In genomic region chr1:147292635-147293251, GRCh38 we compare ENCODE assay signal across 11 cellular contexts. TPM values are rescaled to one million over a fixed set of nuclear protein-coding genes. Genes with fewer than 3 reads are reported as not detected.
A peak's percentile ranks its signal among the peaks of the same experiment; 100 is the strongest.
DNase-seq lines count a peak whose midpoint lies in the region; ATAC-seq and TF ChIP-seq lines count a peak whose summit lies in the region.
"Had no signal": no experiment of that assay in that cellular context is flagged by ENCODE, and none has a peak within 500 bp of the region (broad histone marks: within the 10 kb centered on the region; RNA-seq: fewer than 3 reads in every experiment).

No MANE protein-coding gene starts in this region.

- H3F3A ChIP-seq in GM23248 (ENCODE audit: insufficient read depth), result peaks cover 31% of the 10 kb centered on the region

- H3K9me2 ChIP-seq in GM23248 (ENCODE audit: insufficient read depth), result no peaks in the 10 kb centered on the region

- intact Hi-C loops in ascending aorta (cut with DNase I), result loop anchor here (5.0 kb wide), 1 partner anchor 250 kb away; the partner anchor contains the start of gene BCL9

- 0 out of 2 replicates have a peak overlapping the region, but pooled peaks have one; percentile 49 for H2AFZ ChIP-seq in GM23248

- ATAC-seq in GM19324 (IDR thresholded peaks at IDR 0.05; ENCODE audit: low FRiP score, unreplicated experiment) (no peak), HG02610 (IDR thresholded peaks at IDR 0.05; ENCODE audit: unreplicated experiment) (no peak), GM18502 (IDR thresholded peaks at IDR 0.05; ENCODE audit: poor library complexity, unreplicated experiment) (no peak)

- H3K4me1 ChIP-seq in GM23248 (ENCODE audit: insufficient read depth), result peaks cover 20% of the 10 kb centered on the region
- H3K4me1 ChIP-seq in ascending aorta, result peaks cover 0 to 2% of the 10 kb centered on the region in 2 donors

- no peak overlapping the region for H3K4me3 ChIP-seq in AG09309 (ENCODE audit: control insufficient read depth, low read depth, low read length)
- H3K4me3 ChIP-seq in GM23248, result peak overlapping the region; percentile 51
- no peak overlapping the region for H3K4me3 ChIP-seq in ascending aorta
- no peak overlapping the region for H3K4me3 ChIP-seq in kidney epithelial cell (ENCODE audit: low read depth, low read length)

- peak overlapping the region; percentile 86 for H3K4me2 ChIP-seq in GM23248 (ENCODE audit: unreplicated experiment)

- WGBS in GM23248 (ENCODE audit: low coverage in 1 of 2, low lambda C conversion rate in 2 of 2, missing lambda C conversion rate in 2 of 2), 2 experiments, result 1 to 2% methylated on average over 3 of the region's 3 CpGs

- no peaks in the 10 kb centered on the region for H3K9me3 ChIP-seq in GM23248 (ENCODE audit: low read depth)
- H3K9me3 ChIP-seq in ascending aorta, result no peaks in the 10 kb centered on the region

- H3K36me3 ChIP-seq in GM23248 (ENCODE audit: low read depth) (peaks cover 41% of the 10 kb centered on the region), ascending aorta (peaks cover 59 to 92% of the 10 kb centered on the region in 2 donors), kidney epithelial cell (ENCODE audit: control insufficient read depth, insufficient read depth, low read length) (peaks cover 1% of the 10 kb centered on the region)

- in situ Hi-C loops in GM23248 (cut with MboI), result loop anchor here (25.0 kb wide), 1 partner anchor 345 kb away; no protein-coding TSS in a partner anchor

- peak overlapping the region; percentile 100 for H3K27ac ChIP-seq in GM23248
- H3K27ac ChIP-seq in ascending aorta, result peak overlapping the region; percentile 54 to 76

- H3K27me3 ChIP-seq in GM23248 (replicated peaks; ENCODE audit: insufficient read depth) (no peaks in the 10 kb centered on the region), ascending aorta (no peaks in the 10 kb centered on the region), kidney epithelial cell (ENCODE audit: control insufficient read depth, insufficient read depth, low read length) (no peaks in the 10 kb centered on the region)

- H3K9ac ChIP-seq in GM23248, result peak overlapping the region; percentile 90

- TF ChIP-seq CTCF in AG09309 (IDR thresholded peaks at IDR 0.05; ENCODE audit: control insufficient read depth, insufficient read depth, low read depth, low read length, missing control alignments) (no peak), ascending aorta (IDR thresholded peaks at IDR 0.05) (no peak), kidney epithelial cell (IDR thresholded peaks at IDR 0.05; ENCODE audit: insufficient read depth, low read length, poor library complexity, severe bottlenecking) (no peak)

- no peaks in the 10 kb centered on the region for H3K79me2 ChIP-seq in GM23248 (ENCODE audit: insufficient read depth)

- H4K20me1 ChIP-seq in GM23248 (ENCODE audit: insufficient read depth), result no peaks in the 10 kb centered on the region

- peak; percentile 90 for DNase-seq in AG09309 (ENCODE audit: low read depth)
- peak; percentile 98 for DNase-seq in GM23248
- DNase-seq in ascending aorta (ENCODE audit: low spot score in 2 of 2), result peak; percentile 12 to 77
- DNase-seq in kidney epithelial cell (ENCODE audit: low read depth), result peak; percentile 69
- no peak for DNase-seq in stimulated activated CD8-positive, alpha-beta memory T cell treated with anti-CD3 and anti-CD28 coated beads, Interleukin-4, amount 100 ng/mL, for 48 hours
- DNase-seq: activated CD4-positive, CD25-positive, alpha-beta regulatory T cell treated with anti-CD3 and anti-CD28 coated beads, Interleukin-2, amount 50 U/mL, for 72 hours; cortex of kidney; NCI-H1048 had no signal

RNA-seq across cellular contexts. Expression of gene CHD1L, which starts 50.3 kb away (rescaled TPM):
- 34.7 and 40.5 TPM in 2 replicates for total RNA-seq in GM23248 (2014; rRNA removed; shearing (Covaris generic))
- polyA plus RNA-seq in GM23248 (2016; fragmentation: Nextera tagmentation; extraction: Ambion mirVana), result 39.3 and 39.8 TPM in 2 replicates
- total RNA-seq in ascending aorta (8.0 TPM), kidney epithelial cell (30.6 and 35.7 TPM in 2 replicates)
